ENCODE assay signal across 26 cellular contexts in the genomic region with DNA sequence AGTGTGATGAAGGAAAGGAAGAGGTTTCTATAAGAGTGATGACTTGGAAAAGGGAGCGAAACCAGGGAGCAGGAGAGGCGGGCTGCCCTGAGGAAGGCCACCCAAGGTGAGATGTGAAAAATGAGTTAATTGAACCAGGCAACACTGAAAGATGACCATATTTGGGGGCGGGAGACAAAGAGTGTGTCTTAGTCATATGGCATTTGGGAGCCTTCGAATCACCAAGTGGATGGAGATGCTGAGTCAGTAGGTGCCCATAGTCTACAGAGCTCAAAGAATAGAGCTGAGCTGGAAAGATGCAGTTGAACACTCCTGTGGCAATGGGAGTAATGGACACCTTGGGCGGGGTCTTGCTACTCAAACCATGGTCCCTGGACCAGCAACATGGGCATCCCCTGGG. TPM values are rescaled to one million over a fixed set of nuclear protein-coding genes. Genes with fewer than 3 reads are reported as not detected.
A peak's percentile ranks its signal among the peaks of the same experiment; 100 is the strongest.
DNase-seq lines count a peak whose midpoint lies in the region; ATAC-seq and TF ChIP-seq lines count a peak whose summit lies in the region.
"Had no signal": no experiment of that assay in that cellular context is flagged by ENCODE, and none has a peak within 500 bp of the region (broad histone marks: within the 10 kb centered on the region; RNA-seq: fewer than 3 reads in every experiment).

No MANE protein-coding gene starts in this region.

- H3K4me3 Mint-ChIP-seq in activated CD8-positive, alpha-beta T cell treated with anti-CD3 and anti-CD28 coated beads for 36 hours, result no peak overlapping the region
- H3K4me3 Mint-ChIP-seq in activated CD8-positive, alpha-beta T cell treated with anti-CD3 and anti-CD28 coated beads, Interleukin-2, amount 10 ng/mL, durations not matched to agents 7 days and 5 days, result no peak overlapping the region
- H3K4me3 Mint-ChIP-seq in stimulated activated effector memory CD8-positive, alpha-beta T cell treated with anti-CD3 and anti-CD28 coated beads, Interleukin-12 subunit alpha, Interleukin-12 subunit beta, amount 100 ng/mL, for 72 hours, result no peak overlapping the region
- H3K4me3 Mint-ChIP-seq: CD8-positive, alpha-beta T cell had no signal

- peaks cover 14% of the 10 kb centered on the region for H3K4me1 Mint-ChIP-seq in activated CD8-positive, alpha-beta T cell treated with anti-CD3 and anti-CD28 coated beads for 36 hours (ENCODE audit: low read depth)
- H3K4me1 Mint-ChIP-seq in activated CD8-positive, alpha-beta T cell treated with anti-CD3 and anti-CD28 coated beads, Interleukin-2, amount 10 ng/mL, durations not matched to agents 7 days and 5 days (ENCODE audit: low read depth), result peaks cover 12% of the 10 kb centered on the region
- peaks cover 8% of the 10 kb centered on the region for H3K4me1 Mint-ChIP-seq in stimulated activated effector memory CD8-positive, alpha-beta T cell treated with anti-CD3 and anti-CD28 coated beads, Interleukin-12 subunit alpha, Interleukin-12 subunit beta, amount 100 ng/mL, for 72 hours

- no peaks in the 10 kb centered on the region for H3K27me3 Mint-ChIP-seq in activated CD8-positive, alpha-beta T cell treated with anti-CD3 and anti-CD28 coated beads for 36 hours
- H3K27me3 Mint-ChIP-seq in activated CD8-positive, alpha-beta T cell treated with anti-CD3 and anti-CD28 coated beads, Interleukin-2, amount 10 ng/mL, durations not matched to agents 7 days and 5 days (ENCODE audit: low read depth), result peaks cover 5% of the 10 kb centered on the region

- no peak overlapping the region for H3K27ac Mint-ChIP-seq in activated CD8-positive, alpha-beta T cell treated with anti-CD3 and anti-CD28 coated beads for 36 hours
- no peak overlapping the region for H3K27ac Mint-ChIP-seq in activated CD8-positive, alpha-beta T cell treated with anti-CD3 and anti-CD28 coated beads, Interleukin-2, amount 10 ng/mL, durations not matched to agents 7 days and 5 days
- no peak overlapping the region for H3K27ac Mint-ChIP-seq in stimulated activated effector memory CD8-positive, alpha-beta T cell treated with anti-CD3 and anti-CD28 coated beads, Interleukin-12 subunit alpha, Interleukin-12 subunit beta, amount 100 ng/mL, for 72 hours
- H3K27ac Mint-ChIP-seq: CD8-positive, alpha-beta T cell had no signal

- intact Hi-C loops in activated CD8-positive, alpha-beta T cell treated with anti-CD3 and anti-CD28 coated beads for 36 hours (cut with micrococcal nuclease), result loop anchor here (10.0 kb wide), 1 partner anchor 193 kb away; no protein-coding TSS in a partner anchor

- peak; percentile 82 for ATAC-seq in activated CD8-positive, alpha-beta T cell treated with anti-CD3 and anti-CD28 coated beads for 36 hours
- no peak for ATAC-seq in activated CD8-positive, alpha-beta T cell treated with anti-CD3 and anti-CD28 coated beads, Interleukin-2, amount 10 ng/mL, durations not matched to agents 7 days and 5 days
- peak; percentile 74 for ATAC-seq in stimulated activated effector memory CD8-positive, alpha-beta T cell treated with anti-CD3 and anti-CD28 coated beads, Interleukin-12 subunit alpha, Interleukin-12 subunit beta, amount 100 ng/mL, for 72 hours
- ATAC-seq: CD8-positive, alpha-beta T cell; GM12878; HCT116 had no signal

- H3K9me3 Mint-ChIP-seq in activated CD8-positive, alpha-beta T cell treated with anti-CD3 and anti-CD28 coated beads for 36 hours, result no peaks in the 10 kb centered on the region
- no peaks in the 10 kb centered on the region for H3K9me3 Mint-ChIP-seq in activated CD8-positive, alpha-beta T cell treated with anti-CD3 and anti-CD28 coated beads, Interleukin-2, amount 10 ng/mL, durations not matched to agents 7 days and 5 days (ENCODE audit: insufficient read depth)
- H3K9me3 Mint-ChIP-seq in stimulated activated effector memory CD8-positive, alpha-beta T cell treated with anti-CD3 and anti-CD28 coated beads, Interleukin-12 subunit alpha, Interleukin-12 subunit beta, amount 100 ng/mL, for 72 hours, result no peaks in the 10 kb centered on the region
- H3K9me3 Mint-ChIP-seq: CD8-positive, alpha-beta T cell had no signal

- POLR2A ChIA-PET in activated CD8-positive, alpha-beta T cell treated with anti-CD3 and anti-CD28 coated beads for 36 hours (lab: Charles Lee), result interaction anchor here (0.6 kb wide), 1 partner anchor 32 kb away, joined by 3 read pairs; no protein-coding TSS in a partner anchor
- POLR2A ChIA-PET in activated CD8-positive, alpha-beta T cell treated with anti-CD3 and anti-CD28 coated beads, Interleukin-2, amount 10 ng/mL, durations not matched to agents 7 days and 5 days (lab: Charles Lee), result no interaction called here

- no peaks in the 10 kb centered on the region for H3K36me3 Mint-ChIP-seq in activated CD8-positive, alpha-beta T cell treated with anti-CD3 and anti-CD28 coated beads for 36 hours (ENCODE audit: low read depth)
- H3K36me3 Mint-ChIP-seq in activated CD8-positive, alpha-beta T cell treated with anti-CD3 and anti-CD28 coated beads, Interleukin-2, amount 10 ng/mL, durations not matched to agents 7 days and 5 days (ENCODE audit: low read depth), result no peaks in the 10 kb centered on the region
- H3K36me3 Mint-ChIP-seq in stimulated activated effector memory CD8-positive, alpha-beta T cell treated with anti-CD3 and anti-CD28 coated beads, Interleukin-12 subunit alpha, Interleukin-12 subunit beta, amount 100 ng/mL, for 72 hours, result no peaks in the 10 kb centered on the region
- H3K36me3 Mint-ChIP-seq: CD8-positive, alpha-beta T cell had no signal

- TF ChIP-seq CTCF in activated CD8-positive, alpha-beta T cell treated with anti-CD3 and anti-CD28 coated beads for 36 hours (IDR thresholded peaks at IDR 0.05), result no peak

- peak; percentile 40 for DNase-seq in activated CD8-positive, alpha-beta T cell treated with anti-CD3 and anti-CD28 coated beads for 36 hours
- no peak for DNase-seq in activated CD8-positive, alpha-beta T cell treated with anti-CD3 and anti-CD28 coated beads, Interleukin-2, amount 10 ng/mL, durations not matched to agents 7 days and 5 days
- peak; percentile 4 for DNase-seq in stimulated activated CD4-positive, alpha-beta T cell treated with anti-CD3 and anti-CD28 coated beads, Interleukin-4, amount 100 ng/mL, for 24 hours
- no peak for DNase-seq in stimulated activated CD4-positive, alpha-beta T cell treated with anti-CD3 and anti-CD28 coated beads, Interleukin-4, amount 100 ng/mL, for 1 hour
- no peak for DNase-seq in stimulated activated effector memory CD8-positive, alpha-beta T cell treated with anti-CD3 and anti-CD28 coated beads, Interleukin-12 subunit alpha, Interleukin-12 subunit beta, amount 100 ng/mL, for 72 hours (ENCODE audit: low spot score in 2 of 2)
- DNase-seq in NOMO-1 treated with dmso at 0.1 percent for 144 hours (lab: John Stamatoyannopoulos, UW; ENCODE audit: unreplicated experiment), result no peak
- DNase-seq in DMS79 treated with DMSO at 0.1 percent for 48 hours (lab: John Stamatoyannopoulos, UW), result no peak
- DNase-seq: Caco-2; CD8-positive, alpha-beta T cell; EL; GDM1; KBM-7; MG63; NCI-H2029; NCI-H446; NCI-H524 treated with DMSO at 0.1 percent for 48 hours; NCI-H774; PC-9; Right ventricle myocardium superior; RPMI8226 had no signal

- CTCF ChIA-PET in activated CD8-positive, alpha-beta T cell treated with anti-CD3 and anti-CD28 coated beads for 36 hours (lab: Charles Lee), result interaction anchor here (1.3 to 3.6 kb wide), 2 partner anchors 83 to 196 kb away, joined by 3 to 21 read pairs; no protein-coding TSS in a partner anchor
- CTCF ChIA-PET in activated CD8-positive, alpha-beta T cell treated with anti-CD3 and anti-CD28 coated beads, Interleukin-2, amount 10 ng/mL, durations not matched to agents 7 days and 5 days (lab: Charles Lee), result interaction anchor here (1.6 to 5.8 kb wide), 2 partner anchors 83 to 126 kb away, joined by 5 to 62 read pairs; no protein-coding TSS in a partner anchor

RNA-seq across cellular contexts. Expression of a gene that starts 8.3 kb away (rescaled TPM):
- not detected for total RNA-seq in activated CD8-positive, alpha-beta T cell treated with anti-CD3 and anti-CD28 coated beads for 36 hours
- total RNA-seq in activated CD8-positive, alpha-beta T cell treated with anti-CD3 and anti-CD28 coated beads, Interleukin-2, amount 10 ng/mL, durations not matched to agents 7 days and 5 days, result not detected
- total RNA-seq: A673; Caco-2; CD8-positive, alpha-beta T cell; GM12878; H4; LHCN-M2; PC-9; SK-MEL-5 had no signal

RNA-seq across cellular contexts. Expression of a gene that starts 31.2 kb away (rescaled TPM):
- total RNA-seq in activated CD8-positive, alpha-beta T cell treated with anti-CD3 and anti-CD28 coated beads for 36 hours, result under 1 TPM; 0.07 to 0.13 TPM
- under 1 TPM in 1 of 2 experiments, not detected in 1; 0.05 TPM for total RNA-seq in activated CD8-positive, alpha-beta T cell treated with anti-CD3 and anti-CD28 coated beads, Interleukin-2, amount 10 ng/mL, durations not matched to agents 7 days and 5 days
- total RNA-seq: PC-9, SK-MEL-5 had no signal

Comparison
In these comparisons a context has a peak if more than half of its experiments do, and no peak if none do; other contexts are left out.
1. DNase-seq: peak in activated CD8-positive, alpha-beta T cell treated with anti-CD3 and anti-CD28 coated beads for 36 hours (single experiment) and stimulated activated CD4-positive, alpha-beta T cell treated with anti-CD3 and anti-CD28 coated beads, Interleukin-4, amount 100 ng/mL, for 24 hours (single experiment); none in activated CD8-positive, alpha-beta T cell treated with anti-CD3 and anti-CD28 coated beads, Interleukin-2, amount 10 ng/mL, durations not matched to agents 7 days and 5 days (single experiment), stimulated activated CD4-positive, alpha-beta T cell treated with anti-CD3 and anti-CD28 coated beads, Interleukin-4, amount 100 ng/mL, for 1 hour (single experiment), stimulated activated effector memory CD8-positive, alpha-beta T cell treated with anti-CD3 and anti-CD28 coated beads, Interleukin-12 subunit alpha, Interleukin-12 subunit beta, amount 100 ng/mL, for 72 hours (0 of 2), NOMO-1 treated with dmso at 0.1 percent for 144 hours (single experiment) and DMS79 treated with DMSO at 0.1 percent for 48 hours (single experiment).